23 cellular contexts compared by ENCODE assay signal in genomic region chr10:103627893-103628292, GRCh38.
"Had no signal": no experiment of that assay in that cellular context is flagged by ENCODE, and none has a peak within 500 bp of the region (broad histone marks: within the 10 kb centered on the region; RNA-seq: fewer than 3 reads in every experiment).

No MANE protein-coding gene starts in this region.

- H3K27me3 Mint-ChIP-seq: memory B cell; stimulated activated memory B cell treated with anti-CD40 and anti-IgM and Interleukin-4, amounts not matched to agents 10 μg/mL and 1 μg/mL and 100 μg/mL, for 72 hours; stimulated activated naive CD8-positive, alpha-beta T cell treated with anti-CD3 and anti-CD28 coated beads, Interleukin-15, Interleukin-2, amounts not matched to agents 100 ng/mL and 50 ng/mL, for 24 hours had no signal

- H3K4me3 ChIP-seq: colonic mucosa, heart right ventricle, lower lobe of right lung, psoas muscle, right lobe of liver, tibial artery, upper lobe of left lung, vagina had no signal

- H3K27ac Mint-ChIP-seq: endodermal cell; memory B cell; mesothelial cell of epicardium; natural killer cell; stimulated activated memory B cell treated with anti-CD40 and anti-IgM and Interleukin-4, amounts not matched to agents 10 μg/mL and 1 μg/mL and 100 μg/mL, for 72 hours; stimulated activated naive CD8-positive, alpha-beta T cell treated with anti-CD3 and anti-CD28 coated beads, Interleukin-15, Interleukin-2, amounts not matched to agents 100 ng/mL and 50 ng/mL, for 24 hours had no signal

- H3K36me3 Mint-ChIP-seq: natural killer cell had no signal

- H3K27me3 ChIP-seq: colonic mucosa, heart right ventricle, neutrophil, right lobe of liver, tibial artery, upper lobe of left lung, vagina had no signal

- H3K4me1 Mint-ChIP-seq: endodermal cell; memory B cell; mesothelial cell of epicardium; stimulated activated memory B cell treated with anti-CD40 and anti-IgM and Interleukin-4, amounts not matched to agents 10 μg/mL and 1 μg/mL and 100 μg/mL, for 72 hours had no signal

- H3K27ac ChIP-seq: colonic mucosa, heart right ventricle, lower lobe of right lung, neutrophil, psoas muscle, right lobe of liver, upper lobe of left lung had no signal

- H3K4me1 ChIP-seq: colonic mucosa, lower lobe of right lung, psoas muscle, right lobe of liver, upper lobe of left lung had no signal

- H3K9me3 Mint-ChIP-seq: endodermal cell; memory B cell; mesothelial cell of epicardium; natural killer cell; stimulated activated memory B cell treated with anti-CD40 and anti-IgM and Interleukin-4, amounts not matched to agents 10 μg/mL and 1 μg/mL and 100 μg/mL, for 72 hours; stimulated activated naive CD8-positive, alpha-beta T cell treated with anti-CD3 and anti-CD28 coated beads, Interleukin-15, Interleukin-2, amounts not matched to agents 100 ng/mL and 50 ng/mL, for 24 hours had no signal

- H3K9me3 ChIP-seq: colonic mucosa, heart right ventricle, lower lobe of right lung, neutrophil, psoas muscle, right lobe of liver, tibial artery, upper lobe of left lung, vagina had no signal

- FAIRE-seq: frontal cortex had no signal

- H3K4me3 Mint-ChIP-seq: endodermal cell; memory B cell; mesothelial cell of epicardium; natural killer cell; stimulated activated memory B cell treated with anti-CD40 and anti-IgM and Interleukin-4, amounts not matched to agents 10 μg/mL and 1 μg/mL and 100 μg/mL, for 72 hours; stimulated activated naive CD8-positive, alpha-beta T cell treated with anti-CD3 and anti-CD28 coated beads, Interleukin-15, Interleukin-2, amounts not matched to agents 100 ng/mL and 50 ng/mL, for 24 hours had no signal

- DNase-seq: colonic mucosa; dermis blood vessel endothelial cell; endodermal cell; heart right ventricle; hypothalamus; islet precursor cell; lower lobe of right lung; natural killer cell; psoas muscle; right lobe of liver; stimulated activated CD4-positive, alpha-beta T cell treated with anti-CD3 and anti-CD28 coated beads, Interleukin-4, amount 100 ng/mL, for 1 hour; stimulated activated CD8-positive, alpha-beta memory T cell treated with anti-CD3 and anti-CD28 coated beads, Interleukin-4, amount 100 ng/mL, for 48 hours; tibial artery; upper lobe of left lung had no signal

- H3K36me3 ChIP-seq: colonic mucosa, neutrophil had no signal

- ATAC-seq: esophagus mucosa; heart right ventricle; left lobe of liver; lower lobe of right lung; natural killer cell; psoas muscle; right lobe of liver; stimulated activated memory B cell treated with anti-CD40 and anti-IgM and Interleukin-4, amounts not matched to agents 10 μg/mL and 1 μg/mL and 100 μg/mL, for 72 hours had no signal
